1 cellular context compared by ENCODE assay signal in the genomic region with DNA sequence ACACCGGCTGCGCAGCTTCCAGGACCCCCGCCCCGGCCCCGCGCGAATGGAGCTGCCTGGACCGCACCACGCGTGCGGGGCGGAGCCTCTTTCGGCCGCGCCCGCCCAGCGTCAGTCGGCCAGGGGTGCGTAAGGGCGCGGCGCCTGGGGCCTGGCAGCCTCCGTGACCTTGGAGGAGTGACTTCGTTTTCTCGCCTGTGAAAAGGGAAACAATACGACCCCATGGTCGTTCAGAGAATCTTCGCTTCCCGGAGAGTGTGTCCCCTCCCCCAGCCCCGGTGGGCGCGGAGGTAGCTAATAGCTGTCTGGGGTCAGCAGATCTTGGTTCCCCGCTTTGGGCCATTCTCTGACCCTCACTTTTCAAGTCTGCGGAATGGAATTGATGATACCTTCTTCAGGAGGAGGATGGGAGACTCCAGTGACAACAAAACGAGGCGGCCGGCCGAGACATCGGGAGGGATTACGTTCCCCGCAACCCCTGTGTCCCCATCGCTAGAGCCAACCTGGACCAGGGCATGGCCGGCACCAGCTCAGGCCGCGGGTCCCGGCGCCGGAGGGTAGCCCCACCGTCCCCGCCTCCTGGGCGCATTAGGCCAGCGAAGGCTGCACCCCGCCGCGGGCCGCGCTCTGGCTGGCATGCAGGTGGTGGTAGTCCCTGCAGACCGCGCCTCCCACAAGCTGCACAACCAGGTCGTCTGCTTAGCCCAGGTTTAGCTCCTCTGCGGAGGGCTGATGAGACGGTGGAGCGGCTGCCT.
TF ChIP-seq lines count a peak whose summit lies in the region.

No MANE protein-coding gene starts in this region.

TF ChIP-seq in K562, 482 proteins besides CTCF, POLR2A, EP300 and RAD21 (continued from another document and continues in another):
- TF ChIP-seq, protein P1, sequence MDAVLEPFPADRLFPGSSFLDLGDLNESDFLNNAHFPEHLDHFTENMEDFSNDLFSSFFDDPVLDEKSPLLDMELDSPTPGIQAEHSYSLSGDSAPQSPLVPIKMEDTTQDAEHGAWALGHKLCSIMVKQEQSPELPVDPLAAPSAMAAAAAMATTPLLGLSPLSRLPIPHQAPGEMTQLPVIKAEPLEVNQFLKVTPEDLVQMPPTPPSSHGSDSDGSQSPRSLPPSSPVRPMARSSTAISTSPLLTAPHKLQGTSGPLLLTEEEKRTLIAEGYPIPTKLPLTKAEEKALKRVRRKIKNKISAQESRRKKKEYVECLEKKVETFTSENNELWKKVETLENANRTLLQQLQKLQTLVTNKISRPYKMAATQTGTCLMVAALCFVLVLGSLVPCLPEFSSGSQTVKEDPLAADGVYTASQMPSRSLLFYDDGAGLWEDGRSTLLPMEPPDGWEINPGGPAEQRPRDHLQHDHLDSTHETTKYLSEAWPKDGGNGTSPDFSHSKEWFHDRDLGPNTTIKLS (IDR thresholded peaks at IDR 0.05; ENCODE audit: borderline replicate concordance, low read depth) = no peak
- TF ChIP-seq ATF1 (CRISPR knock-in tag; IDR thresholded peaks at IDR 0.05) (no peak), ATF1 (tag; IDR thresholded peaks at IDR 0.05) (peak; percentile 68), HMGN3 (IDR thresholded peaks at IDR 0.05; ENCODE audit: borderline replicate concordance, extremely low read depth, insufficient read length, low read depth, low read length) (peak; percentile 6), ZNF830 (CRISPR knock-in tag; IDR thresholded peaks at IDR 0.05) (no peak), FOXK2 (conservative IDR thresholded peaks at IDR 0.05 in 1 of 2, IDR thresholded peaks at IDR 0.05 in 1 of 2; ENCODE audit: low read depth in 2 of 2) (no peak), ZFP36 (IDR thresholded peaks at IDR 0.05; ENCODE audit: low read depth, low read length, partially characterized antibody) (no peak), BCL6 (CRISPR knock-in tag; IDR thresholded peaks at IDR 0.05) (no peak), DPF2 (IDR thresholded peaks at IDR 0.05) (no peak), EHMT2 (IDR thresholded peaks at IDR 0.05) (no peak), EWSR1 (IDR thresholded peaks at IDR 0.05; ENCODE audit: borderline replicate concordance, low read depth, partially characterized antibody) (no peak), ATF7 (IDR thresholded peaks at IDR 0.05) (0 out of 2 replicates have a peak, but pooled peaks have one; percentile 28), PHF21A (IDR thresholded peaks at IDR 0.05; ENCODE audit: borderline replicate concordance, low read depth) (no peak), CHCHD3 (CRISPR knock-in tag; IDR thresholded peaks at IDR 0.05) (peak; percentile 15; the same call in 1 of the 2 replicates), ZBED1 (IDR thresholded peaks at IDR 0.05) (no peak), NUFIP1 (IDR thresholded peaks at IDR 0.05; ENCODE audit: partially characterized antibody) (no peak), PPARD (CRISPR knock-in tag; IDR thresholded peaks at IDR 0.05) (no peak), CHD4 (IDR thresholded peaks at IDR 0.05; ENCODE audit: insufficient read depth, insufficient replicate concordance, low read depth, low read length, poor library complexity, severe bottlenecking) (no peak), TBL1XR1 (IDR thresholded peaks at IDR 0.05; ENCODE audit: low read length in 2 of 2) (no peak), ZBTB1 (CRISPR knock-in tag; IDR thresholded peaks at IDR 0.05; ENCODE audit: borderline replicate concordance, low read depth) (peak; percentile 64), HDAC2 (IDR thresholded peaks at IDR 0.05) (0 out of 2 replicates have a peak, but pooled peaks have one; percentile 24), ZNF124 (CRISPR knock-in tag; IDR thresholded peaks at IDR 0.05) (no peak), CBFB (CRISPR knock-in tag; IDR thresholded peaks at IDR 0.05) (0 out of 2 replicates have a peak, but pooled peaks have one; percentile 19), PHB (CRISPR knock-in tag; IDR thresholded peaks at IDR 0.05) (peak; percentile 34; the same call in 1 of the 2 replicates), SIN3A (IDR thresholded peaks at IDR 0.05; ENCODE audit: borderline replicate concordance in 2 of 2, control insufficient read depth in 1 of 2, low read depth in 2 of 2, low read length in 2 of 2) (0 out of 4 replicates have a peak, but pooled peaks of 1 of the 2 experiments have one; percentile 29), YY1 (IDR thresholded peaks at IDR 0.05; ENCODE audit: borderline replicate concordance in 1 of 3, control insufficient read depth in 1 of 3, extremely low read depth in 1 of 3, insufficient read depth in 3 of 3, insufficient read length in 1 of 3, insufficient replicate concordance in 2 of 3, low read depth in 1 of 3, low read length in 2 of 3) (peak in 2 of 3 experiments; percentile 26 to 52), MCM3 (IDR thresholded peaks at IDR 0.05) (no peak), BHLHE40 (IDR thresholded peaks at IDR 0.05; ENCODE audit: low read length) (peak; percentile 47; the same call in 1 of the 2 replicates), FOXP1 (CRISPR knock-in tag; IDR thresholded peaks at IDR 0.05) (no peak; the same call in 1 of the 2 replicates), NRF1 (conservative IDR thresholded peaks at IDR 0.05 in 1 of 2, IDR thresholded peaks at IDR 0.05 in 1 of 2) (peak; percentile 83 to 86), ZNF707 (CRISPR knock-in tag; conservative IDR thresholded peaks at IDR 0.05) (no peak), TCF3 (CRISPR knock-in tag; IDR thresholded peaks at IDR 0.05) (0 out of 2 replicates have a peak, but pooled peaks have one; percentile 18), MYC (IDR thresholded peaks at IDR 0.05; ENCODE audit: low read depth, low read length) (peak; percentile 31; the same call in 1 of the 2 replicates), MYC (CRISPR knock-in tag; IDR thresholded peaks at IDR 0.05; ENCODE audit: borderline replicate concordance, low read depth) (no peak)
- TF ChIP-seq, protein P2, sequence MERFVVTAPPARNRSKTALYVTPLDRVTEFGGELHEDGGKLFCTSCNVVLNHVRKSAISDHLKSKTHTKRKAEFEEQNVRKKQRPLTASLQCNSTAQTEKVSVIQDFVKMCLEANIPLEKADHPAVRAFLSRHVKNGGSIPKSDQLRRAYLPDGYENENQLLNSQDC (CRISPR knock-in tag; IDR thresholded peaks at IDR 0.05) = peak; percentile 48; the same call in 1 of the 2 replicates
- TF ChIP-seq, protein P3, sequence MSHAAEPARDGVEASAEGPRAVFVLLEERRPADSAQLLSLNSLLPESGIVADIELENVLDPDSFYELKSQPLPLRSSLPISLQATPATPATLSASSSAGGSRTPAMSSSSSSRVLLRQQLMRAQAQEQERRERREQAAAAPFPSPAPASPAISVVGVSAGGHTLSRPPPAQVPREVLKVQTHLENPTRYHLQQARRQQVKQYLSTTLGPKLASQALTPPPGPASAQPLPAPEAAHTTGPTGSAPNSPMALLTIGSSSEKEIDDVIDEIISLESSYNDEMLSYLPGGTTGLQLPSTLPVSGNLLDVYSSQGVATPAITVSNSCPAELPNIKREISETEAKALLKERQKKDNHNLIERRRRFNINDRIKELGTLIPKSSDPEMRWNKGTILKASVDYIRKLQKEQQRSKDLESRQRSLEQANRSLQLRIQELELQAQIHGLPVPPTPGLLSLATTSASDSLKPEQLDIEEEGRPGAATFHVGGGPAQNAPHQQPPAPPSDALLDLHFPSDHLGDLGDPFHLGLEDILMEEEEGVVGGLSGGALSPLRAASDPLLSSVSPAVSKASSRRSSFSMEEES (CRISPR knock-in tag; IDR thresholded peaks at IDR 0.05) = no peak
- TF ChIP-seq, protein P4, sequence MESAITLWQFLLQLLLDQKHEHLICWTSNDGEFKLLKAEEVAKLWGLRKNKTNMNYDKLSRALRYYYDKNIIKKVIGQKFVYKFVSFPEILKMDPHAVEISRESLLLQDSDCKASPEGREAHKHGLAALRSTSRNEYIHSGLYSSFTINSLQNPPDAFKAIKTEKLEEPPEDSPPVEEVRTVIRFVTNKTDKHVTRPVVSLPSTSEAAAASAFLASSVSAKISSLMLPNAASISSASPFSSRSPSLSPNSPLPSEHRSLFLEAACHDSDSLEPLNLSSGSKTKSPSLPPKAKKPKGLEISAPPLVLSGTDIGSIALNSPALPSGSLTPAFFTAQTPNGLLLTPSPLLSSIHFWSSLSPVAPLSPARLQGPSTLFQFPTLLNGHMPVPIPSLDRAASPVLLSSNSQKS (CRISPR knock-in tag; IDR thresholded peaks at IDR 0.05) = no peak
- TF ChIP-seq, protein P5, sequence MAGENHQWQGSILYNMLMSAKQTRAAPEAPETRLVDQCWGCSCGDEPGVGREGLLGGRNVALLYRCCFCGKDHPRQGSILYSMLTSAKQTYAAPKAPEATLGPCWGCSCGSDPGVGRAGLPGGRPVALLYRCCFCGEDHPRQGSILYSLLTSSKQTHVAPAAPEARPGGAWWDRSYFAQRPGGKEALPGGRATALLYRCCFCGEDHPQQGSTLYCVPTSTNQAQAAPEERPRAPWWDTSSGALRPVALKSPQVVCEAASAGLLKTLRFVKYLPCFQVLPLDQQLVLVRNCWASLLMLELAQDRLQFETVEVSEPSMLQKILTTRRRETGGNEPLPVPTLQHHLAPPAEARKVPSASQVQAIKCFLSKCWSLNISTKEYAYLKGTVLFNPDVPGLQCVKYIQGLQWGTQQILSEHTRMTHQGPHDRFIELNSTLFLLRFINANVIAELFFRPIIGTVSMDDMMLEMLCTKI (IDR thresholded peaks at IDR 0.05; ENCODE audit: partially characterized antibody) = no peak
- TF ChIP-seq, protein P6, sequence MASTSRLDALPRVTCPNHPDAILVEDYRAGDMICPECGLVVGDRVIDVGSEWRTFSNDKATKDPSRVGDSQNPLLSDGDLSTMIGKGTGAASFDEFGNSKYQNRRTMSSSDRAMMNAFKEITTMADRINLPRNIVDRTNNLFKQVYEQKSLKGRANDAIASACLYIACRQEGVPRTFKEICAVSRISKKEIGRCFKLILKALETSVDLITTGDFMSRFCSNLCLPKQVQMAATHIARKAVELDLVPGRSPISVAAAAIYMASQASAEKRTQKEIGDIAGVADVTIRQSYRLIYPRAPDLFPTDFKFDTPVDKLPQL (IDR thresholded peaks at IDR 0.05; ENCODE audit: extremely low read depth, insufficient read length) = no peak
- TF ChIP-seq, protein P7, sequence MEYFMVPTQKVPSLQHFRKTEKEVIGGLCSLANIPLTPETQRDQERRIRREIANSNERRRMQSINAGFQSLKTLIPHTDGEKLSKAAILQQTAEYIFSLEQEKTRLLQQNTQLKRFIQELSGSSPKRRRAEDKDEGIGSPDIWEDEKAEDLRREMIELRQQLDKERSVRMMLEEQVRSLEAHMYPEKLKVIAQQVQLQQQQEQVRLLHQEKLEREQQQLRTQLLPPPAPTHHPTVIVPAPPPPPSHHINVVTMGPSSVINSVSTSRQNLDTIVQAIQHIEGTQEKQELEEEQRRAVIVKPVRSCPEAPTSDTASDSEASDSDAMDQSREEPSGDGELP (CRISPR knock-in tag; IDR thresholded peaks at IDR 0.05; ENCODE audit: borderline replicate concordance) = peak; percentile 59
- TF ChIP-seq, protein P8, sequence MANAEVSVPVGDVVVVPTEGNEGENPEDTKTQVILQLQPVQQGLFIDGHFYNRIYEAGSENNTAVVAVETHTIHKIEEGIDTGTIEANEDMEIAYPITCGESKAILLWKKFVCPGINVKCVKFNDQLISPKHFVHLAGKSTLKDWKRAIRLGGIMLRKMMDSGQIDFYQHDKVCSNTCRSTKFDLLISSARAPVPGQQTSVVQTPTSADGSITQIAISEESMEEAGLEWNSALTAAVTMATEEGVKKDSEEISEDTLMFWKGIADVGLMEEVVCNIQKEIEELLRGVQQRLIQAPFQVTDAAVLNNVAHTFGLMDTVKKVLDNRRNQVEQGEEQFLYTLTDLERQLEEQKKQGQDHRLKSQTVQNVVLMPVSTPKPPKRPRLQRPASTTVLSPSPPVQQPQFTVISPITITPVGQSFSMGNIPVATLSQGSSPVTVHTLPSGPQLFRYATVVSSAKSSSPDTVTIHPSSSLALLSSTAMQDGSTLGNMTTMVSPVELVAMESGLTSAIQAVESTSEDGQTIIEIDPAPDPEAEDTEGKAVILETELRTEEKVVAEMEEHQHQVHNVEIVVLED (CRISPR knock-in tag; IDR thresholded peaks at IDR 0.05) = peak; percentile 84
- TF ChIP-seq, protein P9, sequence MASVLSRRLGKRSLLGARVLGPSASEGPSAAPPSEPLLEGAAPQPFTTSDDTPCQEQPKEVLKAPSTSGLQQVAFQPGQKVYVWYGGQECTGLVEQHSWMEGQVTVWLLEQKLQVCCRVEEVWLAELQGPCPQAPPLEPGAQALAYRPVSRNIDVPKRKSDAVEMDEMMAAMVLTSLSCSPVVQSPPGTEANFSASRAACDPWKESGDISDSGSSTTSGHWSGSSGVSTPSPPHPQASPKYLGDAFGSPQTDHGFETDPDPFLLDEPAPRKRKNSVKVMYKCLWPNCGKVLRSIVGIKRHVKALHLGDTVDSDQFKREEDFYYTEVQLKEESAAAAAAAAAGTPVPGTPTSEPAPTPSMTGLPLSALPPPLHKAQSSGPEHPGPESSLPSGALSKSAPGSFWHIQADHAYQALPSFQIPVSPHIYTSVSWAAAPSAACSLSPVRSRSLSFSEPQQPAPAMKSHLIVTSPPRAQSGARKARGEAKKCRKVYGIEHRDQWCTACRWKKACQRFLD (CRISPR knock-in tag; IDR thresholded peaks at IDR 0.05) = peak; percentile 55; the same call in 1 of the 2 replicates
- TF ChIP-seq, protein P10, sequence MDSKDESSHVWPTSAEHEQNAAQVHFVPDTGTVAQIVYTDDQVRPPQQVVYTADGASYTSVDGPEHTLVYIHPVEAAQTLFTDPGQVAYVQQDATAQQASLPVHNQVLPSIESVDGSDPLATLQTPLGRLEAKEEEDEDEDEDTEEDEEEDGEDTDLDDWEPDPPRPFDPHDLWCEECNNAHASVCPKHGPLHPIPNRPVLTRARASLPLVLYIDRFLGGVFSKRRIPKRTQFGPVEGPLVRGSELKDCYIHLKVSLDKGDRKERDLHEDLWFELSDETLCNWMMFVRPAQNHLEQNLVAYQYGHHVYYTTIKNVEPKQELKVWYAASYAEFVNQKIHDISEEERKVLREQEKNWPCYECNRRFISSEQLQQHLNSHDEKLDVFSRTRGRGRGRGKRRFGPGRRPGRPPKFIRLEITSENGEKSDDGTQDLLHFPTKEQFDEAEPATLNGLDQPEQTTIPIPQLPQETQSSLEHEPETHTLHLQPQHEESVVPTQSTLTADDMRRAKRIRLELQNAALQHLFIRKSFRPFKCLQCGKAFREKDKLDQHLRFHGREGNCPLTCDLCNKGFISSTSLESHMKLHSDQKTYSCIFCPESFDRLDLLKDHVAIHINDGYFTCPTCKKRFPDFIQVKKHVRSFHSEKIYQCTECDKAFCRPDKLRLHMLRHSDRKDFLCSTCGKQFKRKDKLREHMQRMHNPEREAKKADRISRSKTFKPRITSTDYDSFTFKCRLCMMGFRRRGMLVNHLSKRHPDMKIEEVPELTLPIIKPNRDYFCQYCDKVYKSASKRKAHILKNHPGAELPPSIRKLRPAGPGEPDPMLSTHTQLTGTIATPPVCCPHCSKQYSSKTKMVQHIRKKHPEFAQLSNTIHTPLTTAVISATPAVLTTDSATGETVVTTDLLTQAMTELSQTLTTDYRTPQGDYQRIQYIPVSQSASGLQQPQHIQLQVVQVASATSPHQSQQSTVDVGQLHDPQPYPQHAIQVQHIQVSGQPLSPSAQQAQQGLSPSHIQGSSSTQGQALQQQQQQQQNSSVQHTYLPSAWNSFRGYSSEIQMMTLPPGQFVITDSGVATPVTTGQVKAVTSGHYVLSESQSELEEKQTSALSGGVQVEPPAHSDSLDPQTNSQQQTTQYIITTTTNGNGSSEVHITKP (IDR thresholded peaks at IDR 0.05; ENCODE audit: partially characterized antibody) = peak; percentile 73
- TF ChIP-seq, protein P11, sequence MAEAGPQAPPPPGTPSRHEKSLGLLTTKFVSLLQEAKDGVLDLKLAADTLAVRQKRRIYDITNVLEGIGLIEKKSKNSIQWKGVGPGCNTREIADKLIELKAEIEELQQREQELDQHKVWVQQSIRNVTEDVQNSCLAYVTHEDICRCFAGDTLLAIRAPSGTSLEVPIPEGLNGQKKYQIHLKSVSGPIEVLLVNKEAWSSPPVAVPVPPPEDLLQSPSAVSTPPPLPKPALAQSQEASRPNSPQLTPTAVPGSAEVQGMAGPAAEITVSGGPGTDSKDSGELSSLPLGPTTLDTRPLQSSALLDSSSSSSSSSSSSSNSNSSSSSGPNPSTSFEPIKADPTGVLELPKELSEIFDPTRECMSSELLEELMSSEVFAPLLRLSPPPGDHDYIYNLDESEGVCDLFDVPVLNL (CRISPR knock-in tag; IDR thresholded peaks at IDR 0.05; ENCODE audit: low read depth) = no peak
